Comparison of ENCODE assay signal across 22 cellular contexts in the genomic region with DNA sequence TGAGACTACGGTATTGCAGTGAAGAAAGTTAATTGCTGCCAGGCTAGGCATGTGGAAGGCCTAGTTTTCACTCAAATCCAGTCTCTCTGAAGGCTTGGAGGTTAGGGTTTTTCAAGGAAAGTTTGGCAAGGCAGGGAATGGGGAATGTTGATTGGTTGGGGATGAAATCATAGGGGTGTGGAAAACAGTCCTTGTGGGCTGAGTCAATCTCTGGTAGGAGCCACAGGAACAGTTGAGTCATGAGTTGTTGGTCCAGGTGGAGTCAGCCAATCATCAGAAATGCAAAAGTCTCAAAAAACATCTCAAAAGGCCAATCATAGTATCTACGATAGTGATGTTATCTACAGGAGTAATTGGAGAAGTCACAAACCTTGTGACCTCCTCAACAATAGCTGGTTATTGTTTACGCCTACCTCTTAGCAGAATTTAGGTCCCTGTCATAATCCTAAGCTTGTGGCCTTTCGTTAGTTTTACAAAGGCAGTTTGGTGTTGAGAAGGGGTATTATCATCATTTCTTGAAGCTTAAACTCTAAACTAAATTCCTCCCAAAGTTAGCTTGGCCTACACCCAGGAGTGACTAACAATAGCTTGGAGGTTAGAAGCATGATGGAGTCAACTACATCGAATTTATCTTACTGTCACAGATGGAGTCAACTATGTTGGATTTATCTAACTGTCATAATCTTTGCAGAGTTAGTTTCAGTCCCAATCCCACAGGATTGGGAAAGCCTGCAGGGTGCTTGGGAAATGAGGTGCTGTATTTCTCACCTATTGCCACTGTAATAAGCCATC. TPM values are rescaled to one million over a fixed set of nuclear protein-coding genes. Genes with fewer than 3 reads are reported as not detected.
A peak's percentile ranks its signal among the peaks of the same experiment; 100 is the strongest.
DNase-seq lines count a peak whose midpoint lies in the region; FAIRE-seq and TF ChIP-seq lines count a peak whose summit lies in the region.
"Had no signal": no experiment of that assay in that cellular context is flagged by ENCODE, and none has a peak within 500 bp of the region (broad histone marks: within the 10 kb centered on the region; RNA-seq: fewer than 3 reads in every experiment).

No MANE protein-coding gene starts in this region.

- DNase-seq in AG08395 (ENCODE audit: low spot score) (peak; percentile 50), HFFc6 (peak; percentile 58), astrocyte (ENCODE audit: low read depth) (peak; percentile 95), fibroblast of villous mesenchyme (ENCODE audit: low read depth) (peak; percentile 28), NCI-H1417 (lab: John Stamatoyannopoulos, UW) (no peak), NCI-H1105 treated with DMSO at 0.1 percent for 48 hours (lab: John Stamatoyannopoulos, UW) (no peak)
- no peak for DNase-seq in activated naive CD8-positive, alpha-beta T cell treated with anti-CD3 and anti-CD28 coated beads for 36 hours
- no peak for DNase-seq in activated naive CD4-positive, alpha-beta T cell treated with anti-CD3 and anti-CD28 coated beads, Interleukin-2, amount 10 ng/mL, durations not matched to agents 7 days and 5 days
- DNase-seq: activated CD4-positive, alpha-beta T cell treated with anti-CD3 and anti-CD28 coated beads for 1 hour; activated CD8-positive, alpha-beta memory T cell treated with anti-CD3 and anti-CD28 coated beads, Interleukin-2, amount 50 U/mL, for 48 hours; activated naive CD4-positive, alpha-beta T cell treated with anti-CD3 and anti-CD28 coated beads for 36 hours; caudate nucleus; CD8-positive, alpha-beta memory T cell; effector memory CD4-positive, alpha-beta T cell; Karpas-422; NCI-H446 treated with DMSO at 0.1 percent for 48 hours; T-helper 9 cell; upper lobe of left lung had no signal

- H3K27ac Mint-ChIP-seq in HFFc6: peak overlapping the region; percentile 78
- H3K27ac Mint-ChIP-seq in astrocyte (ENCODE audit: unreplicated experiment): peak overlapping the region; percentile 79
- H3K27ac Mint-ChIP-seq in activated naive CD8-positive, alpha-beta T cell treated with anti-CD3 and anti-CD28 coated beads for 36 hours: no peak overlapping the region
- no peak overlapping the region for H3K27ac Mint-ChIP-seq in activated naive CD4-positive, alpha-beta T cell treated with anti-CD3 and anti-CD28 coated beads, Interleukin-2, amount 10 ng/mL, durations not matched to agents 7 days and 5 days
- H3K27ac Mint-ChIP-seq: activated naive CD4-positive, alpha-beta T cell treated with anti-CD3 and anti-CD28 coated beads for 36 hours; CD8-positive, alpha-beta memory T cell; memory B cell; stimulated activated naive CD8-positive, alpha-beta T cell treated with anti-CD3 and anti-CD28 coated beads, Interleukin-15, Interleukin-2, amounts not matched to agents 100 ng/mL and 50 ng/mL, for 24 hours had no signal

- peaks cover 33% of the 10 kb centered on the region for H3K4me1 ChIP-seq in astrocyte (ENCODE audit: insufficient read depth, low read length)
- H3K4me1 ChIP-seq: SJSA1 had no signal

- H3K9me3 Mint-ChIP-seq in HFFc6 (peaks cover 13% of the 10 kb centered on the region), astrocyte (ENCODE audit: unreplicated experiment) (peaks cover 4% of the 10 kb centered on the region)
- H3K9me3 Mint-ChIP-seq in activated naive CD8-positive, alpha-beta T cell treated with anti-CD3 and anti-CD28 coated beads for 36 hours: no peaks in the 10 kb centered on the region
- H3K9me3 Mint-ChIP-seq in activated naive CD4-positive, alpha-beta T cell treated with anti-CD3 and anti-CD28 coated beads, Interleukin-2, amount 10 ng/mL, durations not matched to agents 7 days and 5 days: no peaks in the 10 kb centered on the region
- H3K9me3 Mint-ChIP-seq: stimulated activated naive CD8-positive, alpha-beta T cell treated with anti-CD3 and anti-CD28 coated beads, Interleukin-15, Interleukin-2, amounts not matched to agents 100 ng/mL and 50 ng/mL, for 24 hours had no signal

- FAIRE-seq in astrocyte (lab: Jason Lieb, UNC): no peak

- H3K27me3 Mint-ChIP-seq in HFFc6 (ENCODE audit: insufficient read depth) (peaks cover 11% of the 10 kb centered on the region), astrocyte (ENCODE audit: low read depth, unreplicated experiment) (peaks cover 17% of the 10 kb centered on the region)
- H3K27me3 Mint-ChIP-seq in activated naive CD8-positive, alpha-beta T cell treated with anti-CD3 and anti-CD28 coated beads for 36 hours: no peaks in the 10 kb centered on the region
- peaks cover 9% of the 10 kb centered on the region for H3K27me3 Mint-ChIP-seq in activated naive CD4-positive, alpha-beta T cell treated with anti-CD3 and anti-CD28 coated beads, Interleukin-2, amount 10 ng/mL, durations not matched to agents 7 days and 5 days

- H3K36me3 ChIP-seq in astrocyte (ENCODE audit: insufficient read depth, low read length): no peaks in the 10 kb centered on the region
- H3K36me3 ChIP-seq: SJSA1, upper lobe of left lung had no signal

- peak overlapping the region; percentile 47 for H3K27ac ChIP-seq in astrocyte (ENCODE audit: low read depth, low read length)
- H3K27ac ChIP-seq: HL-60, SJSA1, upper lobe of left lung had no signal

- H3K4me1 Mint-ChIP-seq in HFFc6 (ENCODE audit: low read depth): peaks cover 37% of the 10 kb centered on the region
- H3K4me1 Mint-ChIP-seq in astrocyte (ENCODE audit: low read depth, unreplicated experiment): peaks cover 44% of the 10 kb centered on the region
- H3K4me1 Mint-ChIP-seq in activated naive CD8-positive, alpha-beta T cell treated with anti-CD3 and anti-CD28 coated beads for 36 hours: no peaks in the 10 kb centered on the region
- no peaks in the 10 kb centered on the region for H3K4me1 Mint-ChIP-seq in activated naive CD4-positive, alpha-beta T cell treated with anti-CD3 and anti-CD28 coated beads, Interleukin-2, amount 10 ng/mL, durations not matched to agents 7 days and 5 days
- H3K4me1 Mint-ChIP-seq: CD8-positive, alpha-beta memory T cell; memory B cell had no signal

- peaks cover 3% of the 10 kb centered on the region for H3K27me3 ChIP-seq in astrocyte (ENCODE audit: insufficient read depth, low read length)
- H3K27me3 ChIP-seq: SJSA1, upper lobe of left lung had no signal

- H4K20me1 ChIP-seq in astrocyte (ENCODE audit: insufficient read depth, low read length): no peaks in the 10 kb centered on the region

- H3K4me2 ChIP-seq in astrocyte (ENCODE audit: low read length): peak overlapping the region; percentile 7

- 0 out of 2 replicates have a peak, but pooled peaks cover 8% of the 10 kb centered on the region for H3K36me3 Mint-ChIP-seq in HFFc6 (ENCODE audit: low read depth)
- no peaks in the 10 kb centered on the region for H3K36me3 Mint-ChIP-seq in astrocyte (ENCODE audit: low read depth, unreplicated experiment)
- no peaks in the 10 kb centered on the region for H3K36me3 Mint-ChIP-seq in activated naive CD8-positive, alpha-beta T cell treated with anti-CD3 and anti-CD28 coated beads for 36 hours
- no peaks in the 10 kb centered on the region for H3K36me3 Mint-ChIP-seq in activated naive CD4-positive, alpha-beta T cell treated with anti-CD3 and anti-CD28 coated beads, Interleukin-2, amount 10 ng/mL, durations not matched to agents 7 days and 5 days

- no peak overlapping the region for H2AFZ ChIP-seq in astrocyte (ENCODE audit: low read depth, low read length)

- CTCF ChIA-PET in activated naive CD4-positive, alpha-beta T cell treated with anti-CD3 and anti-CD28 coated beads, Interleukin-2, amount 10 ng/mL, durations not matched to agents 7 days and 5 days (lab: Charles Lee): no interaction called here

- H3K79me2 ChIP-seq in astrocyte (ENCODE audit: insufficient read depth, low read length): no peaks in the 10 kb centered on the region

- H3K4me3 Mint-ChIP-seq in HFFc6: peak overlapping the region; percentile 15; the same call in 1 of the 2 replicates
- peak overlapping the region; percentile 36 for H3K4me3 Mint-ChIP-seq in astrocyte (ENCODE audit: unreplicated experiment)
- H3K4me3 Mint-ChIP-seq in activated naive CD8-positive, alpha-beta T cell treated with anti-CD3 and anti-CD28 coated beads for 36 hours: no peak overlapping the region
- no peak overlapping the region for H3K4me3 Mint-ChIP-seq in activated naive CD4-positive, alpha-beta T cell treated with anti-CD3 and anti-CD28 coated beads, Interleukin-2, amount 10 ng/mL, durations not matched to agents 7 days and 5 days
- H3K4me3 Mint-ChIP-seq: activated naive CD4-positive, alpha-beta T cell treated with anti-CD3 and anti-CD28 coated beads for 36 hours; CD8-positive, alpha-beta memory T cell; memory B cell; stimulated activated naive CD8-positive, alpha-beta T cell treated with anti-CD3 and anti-CD28 coated beads, Interleukin-15, Interleukin-2, amounts not matched to agents 100 ng/mL and 50 ng/mL, for 24 hours had no signal

- no peak for TF ChIP-seq CTCF in HFFc6 (IDR thresholded peaks at IDR 0.05)
- no peak for TF ChIP-seq CTCF in astrocyte (IDR thresholded peaks at IDR 0.05; ENCODE audit: insufficient read depth, low read depth, low read length)
- no peak for TF ChIP-seq CTCF in fibroblast of villous mesenchyme (IDR thresholded peaks at IDR 0.05; ENCODE audit: insufficient read depth, low read depth, low read length)

- no peak overlapping the region for H3K9ac ChIP-seq in astrocyte (ENCODE audit: low read length)

- no peaks in the 10 kb centered on the region for H3K9me3 ChIP-seq in astrocyte (ENCODE audit: insufficient read depth, low read depth, low read length)
- H3K9me3 ChIP-seq: SJSA1, upper lobe of left lung had no signal

- H3K4me3 ChIP-seq in astrocyte (ENCODE audit: insufficient read depth, low read depth, low read length): no peak overlapping the region
- H3K4me3 ChIP-seq in fibroblast of villous mesenchyme (ENCODE audit: low read depth, low read length): no peak overlapping the region
- H3K4me3 ChIP-seq: SJSA1, upper lobe of left lung had no signal

RNA-seq across cellular contexts. Expression of a gene that starts 33.7 kb away (rescaled TPM):
- under 1 TPM in 1 of 6 experiments, not detected in 5; 0.12 TPM for total RNA-seq in HFFc6 (2021; fragmentation: NEBNext Ultra II Directional; extraction: Animal tissue kit (Norgen Biotek cat#: 25700))
- total RNA-seq in astrocyte (4.4 and 5.4 TPM in 2 replicates), fibroblast of villous mesenchyme (3.5 and 5.8 TPM in 2 replicates)
- total RNA-seq in activated naive CD8-positive, alpha-beta T cell treated with anti-CD3 and anti-CD28 coated beads for 36 hours: not detected
- total RNA-seq: activated naive CD4-positive, alpha-beta T cell treated with anti-CD3 and anti-CD28 coated beads for 36 hours; CD8-positive, alpha-beta memory T cell; SJSA1 had no signal

Comparison
In these comparisons a context has a peak if more than half of its experiments do, and no peak if none do; other contexts are left out.
1. DNase-seq: peak in AG08395 (single experiment), HFFc6 (single experiment), astrocyte (single experiment) and fibroblast of villous mesenchyme (single experiment); none in activated naive CD8-positive, alpha-beta T cell treated with anti-CD3 and anti-CD28 coated beads for 36 hours (single experiment), activated naive CD4-positive, alpha-beta T cell treated with anti-CD3 and anti-CD28 coated beads, Interleukin-2, amount 10 ng/mL, durations not matched to agents 7 days and 5 days (single experiment), NCI-H1417 (0 of 3) and NCI-H1105 treated with DMSO at 0.1 percent for 48 hours (single experiment).
2. H3K27ac Mint-ChIP-seq: peak in HFFc6 (single experiment) and astrocyte (single experiment); none in activated naive CD8-positive, alpha-beta T cell treated with anti-CD3 and anti-CD28 coated beads for 36 hours (single experiment) and activated naive CD4-positive, alpha-beta T cell treated with anti-CD3 and anti-CD28 coated beads, Interleukin-2, amount 10 ng/mL, durations not matched to agents 7 days and 5 days (single experiment).
3. H3K4me3 Mint-ChIP-seq: peak in HFFc6 (single experiment) and astrocyte (single experiment); none in activated naive CD8-positive, alpha-beta T cell treated with anti-CD3 and anti-CD28 coated beads for 36 hours (single experiment) and activated naive CD4-positive, alpha-beta T cell treated with anti-CD3 and anti-CD28 coated beads, Interleukin-2, amount 10 ng/mL, durations not matched to agents 7 days and 5 days (single experiment).